ENCODE assay signal across 10 cellular contexts in genomic region chr3:89114841-89115223, GRCh38. TPM values are rescaled to one million over a fixed set of nuclear protein-coding genes. Genes with fewer than 3 reads are reported as not detected.
DNase-seq lines count a peak whose midpoint lies in the region; ATAC-seq and TF ChIP-seq lines count a peak whose summit lies in the region.
"Had no signal": no experiment of that assay in that cellular context is flagged by ENCODE, and none has a peak within 500 bp of the region (broad histone marks: within the 10 kb centered on the region; RNA-seq: fewer than 3 reads in every experiment).

No MANE protein-coding gene starts in this region.

- H4K20me1 ChIP-seq in mammary epithelial cell (ENCODE audit: insufficient read depth, low read length): no peaks in the 10 kb centered on the region

- H3K4me1 ChIP-seq in mammary epithelial cell (ENCODE audit: insufficient read depth, low read length): peaks cover 12% of the 10 kb centered on the region
- H3K4me1 ChIP-seq in lung (ENCODE audit: control insufficient read depth in 2 of 2, insufficient read depth in 2 of 2, low read length in 2 of 2): no peaks in the 10 kb centered on the region
- H3K4me1 ChIP-seq in transverse colon: no peaks in the 10 kb centered on the region

- H2AFZ ChIP-seq in mammary epithelial cell (ENCODE audit: low read depth, low read length): peak overlapping the region; percentile 88

- H3K4me3 ChIP-seq in mammary epithelial cell (replicated peaks in 1 of 3; ENCODE audit: insufficient read depth in 1 of 3, low read depth in 2 of 3, low read length in 3 of 3) (peak overlapping the region; percentile 0 to 67 (median 55)), lung (no peak overlapping the region), transverse colon (peak overlapping the region in 3 of 4 donors; percentile 24 to 42 (median 24))

- no peak for TF ChIP-seq POLR2A in transverse colon (IDR thresholded peaks at IDR 0.05)

- 14% methylated on average over 4 of the region's 13 CpGs for WGBS in mammary epithelial cell (ENCODE audit: low coverage, missing lambda C conversion rate)
- 19 to 20% methylated on average over 13 of the region's 13 CpGs for WGBS in lung, 2 donors
- 26 to 54% methylated on average over 4 to 13 of the region's 13 CpGs for WGBS in transverse colon (ENCODE audit: low coverage in 1 of 2), 2 donors

- no peak overlapping the region for H3K9ac ChIP-seq in mammary epithelial cell (ENCODE audit: insufficient read depth, low read length)

- dilution Hi-C loops in mammary epithelial cell (cut with HindIII; ENCODE audit: low sequenced_read_pairs): no loop called here

- H3K79me2 ChIP-seq in mammary epithelial cell (ENCODE audit: insufficient read depth, low read length): no peaks in the 10 kb centered on the region

- H3K9me3 ChIP-seq in mammary epithelial cell (replicated peaks; ENCODE audit: insufficient read depth, low read length) (no peaks in the 10 kb centered on the region), lung (ENCODE audit: control insufficient read depth in 2 of 2, insufficient read depth in 1 of 2, low read length in 1 of 2) (no peaks in the 10 kb centered on the region), transverse colon (no peaks in the 10 kb centered on the region)

- H3K36me3 ChIP-seq in mammary epithelial cell (ENCODE audit: insufficient read depth, low read length): no peaks in the 10 kb centered on the region
- no peaks in the 10 kb centered on the region for H3K36me3 ChIP-seq in lung (ENCODE audit: control insufficient read depth in 2 of 2, insufficient read depth in 2 of 2, low read length in 2 of 2)
- H3K36me3 ChIP-seq in transverse colon: no peaks in the 10 kb centered on the region

- intact Hi-C loops in mammary epithelial cell (cut with micrococcal nuclease) (loop anchor here (1.0 to 10.0 kb wide), 7 partner anchors 60 to 980 kb away; no protein-coding TSS in a partner anchor), transverse colon (cut with DNase I; ENCODE audit: low total_unique reads) (no loop called here)

- CTCF ChIA-PET in mammary epithelial cell (lab: Charles Lee; ENCODE audit: low non-redundant PET): no interaction called here

- TF ChIP-seq EP300 in transverse colon (IDR thresholded peaks at IDR 0.05; ENCODE audit: low read depth): no peak

- TF ChIP-seq CTCF in mammary epithelial cell (conservative IDR thresholded peaks at IDR 0.05 in 1 of 2, IDR thresholded peaks at IDR 0.05 in 1 of 2; ENCODE audit: extremely low read depth in 1 of 2, insufficient read depth in 1 of 2, low read depth in 1 of 2, low read length in 2 of 2) (no peak), lung (IDR thresholded peaks at IDR 0.05; ENCODE audit: control extremely low read depth, extremely low read depth) (no peak), transverse colon (IDR thresholded peaks at IDR 0.05) (no peak)

- in situ Hi-C loops in mammary epithelial cell (cut with MboI; ENCODE audit: low sequenced_read_pairs in 2 of 2): loop anchor here (10.0 to 25.0 kb wide), 2 partner anchors 900 to 903 kb away; no protein-coding TSS in a partner anchor
- in situ Hi-C loops in transverse colon (cut with MboI; ENCODE audit: low pct_ligation_motif_present in 1 of 4, low pct_unique_long_range_greater_than_20kb in 1 of 4, low sequenced_read_pairs in 3 of 4): no loop called here

- peak; percentile 49 for DNase-seq in DMS53 (lab: John Stamatoyannopoulos, UW)
- DNase-seq in DMS53 treated with DMSO at 0.1 percent for 48 hours (lab: John Stamatoyannopoulos, UW; ENCODE audit: unreplicated experiment): no peak
- no peak for DNase-seq in mammary epithelial cell
- DNase-seq in lung (ENCODE audit: low spot score): no peak
- no peak for DNase-seq in transverse colon
- DNase-seq in HuH-7 (ENCODE audit: low spot score): no peak
- DNase-seq: NCI-H2227 treated with DMSO at 0.1 percent for 48 hours had no signal

- no peak overlapping the region for H3K27ac ChIP-seq in mammary epithelial cell (ENCODE audit: insufficient read depth, low read depth, low read length)
- H3K27ac ChIP-seq in lung (ENCODE audit: low read depth in 1 of 2, low read length in 1 of 2): peak overlapping the region in 1 of 2 donors; percentile 26
- no peak overlapping the region for H3K27ac ChIP-seq in transverse colon

- no TSS peak for BruUV-seq in mammary epithelial cell (replicated peaks; lab: Mats Ljungman, UMichigan)

- ATAC-seq in lung (ENCODE audit: insufficient read depth, low FRiP score): peak; percentile 19
- ATAC-seq in HG03108 (IDR thresholded peaks at IDR 0.05; ENCODE audit: unreplicated experiment): no peak
- no peak for ATAC-seq in GM21526 (IDR thresholded peaks at IDR 0.05; ENCODE audit: low FRiP score, unreplicated experiment)
- ATAC-seq: natural killer cell treated with Interleukin-12 subunit alpha and Interleukin-12 subunit beta and Interleukin-15 and Interleukin-18, amount 100 ng/mL, for 72 hours had no signal

- peak overlapping the region; percentile 96 for H3K4me2 ChIP-seq in mammary epithelial cell (ENCODE audit: insufficient read depth, low read depth, low read length)

- H3K27me3 ChIP-seq in mammary epithelial cell (ENCODE audit: insufficient read depth, low read length) (peaks cover 2% of the 10 kb centered on the region), lung (ENCODE audit: control insufficient read depth, insufficient read depth) (no peaks in the 10 kb centered on the region), transverse colon (peaks cover 14% of the 10 kb centered on the region)

RNA-seq across cellular contexts. Expression of gene EPHA3, which starts 7.4 kb away (rescaled TPM):
- under 1 TPM; 0.26 to 0.67 TPM for total RNA-seq in mammary epithelial cell
- polyA plus RNA-seq in mammary epithelial cell: 0.02 TPM
- polyA minus RNA-seq in mammary epithelial cell: not detected
- total RNA-seq in lung: 10 to 100 TPM in 1 of 2 donors, 1 to 10 TPM in 1; 2.5 to 11.7 TPM
- polyA plus RNA-seq in lung: under 1 TPM; 0.18 to 0.48 TPM
- 1 to 10 TPM in 3 of 4 donors, not detected in 1; 2.3 to 4.6 (median 2.4) TPM for total RNA-seq in transverse colon
- total RNA-seq: natural killer cell treated with Interleukin-12 subunit alpha and Interleukin-12 subunit beta and Interleukin-15 and Interleukin-18, amount 100 ng/mL, for 72 hours had no signal

Comparison
In these comparisons a context has a peak if more than half of its experiments do, and no peak if none do; other contexts are left out.
1. in situ Hi-C loops: an anchor here in mammary epithelial cell (10.0 to 25.0 kb wide); none called in transverse colon.